ENCODE assay signal across 1 cellular context in genomic region chr19:10501971-10502523, GRCh38.
TF ChIP-seq lines count a peak whose summit lies in the region.

No MANE protein-coding gene starts in this region.

TF ChIP-seq in GM12878, 131 proteins besides CTCF, POLR2A, EP300 and RAD21 (continued from another document):
- TF ChIP-seq, protein P1, sequence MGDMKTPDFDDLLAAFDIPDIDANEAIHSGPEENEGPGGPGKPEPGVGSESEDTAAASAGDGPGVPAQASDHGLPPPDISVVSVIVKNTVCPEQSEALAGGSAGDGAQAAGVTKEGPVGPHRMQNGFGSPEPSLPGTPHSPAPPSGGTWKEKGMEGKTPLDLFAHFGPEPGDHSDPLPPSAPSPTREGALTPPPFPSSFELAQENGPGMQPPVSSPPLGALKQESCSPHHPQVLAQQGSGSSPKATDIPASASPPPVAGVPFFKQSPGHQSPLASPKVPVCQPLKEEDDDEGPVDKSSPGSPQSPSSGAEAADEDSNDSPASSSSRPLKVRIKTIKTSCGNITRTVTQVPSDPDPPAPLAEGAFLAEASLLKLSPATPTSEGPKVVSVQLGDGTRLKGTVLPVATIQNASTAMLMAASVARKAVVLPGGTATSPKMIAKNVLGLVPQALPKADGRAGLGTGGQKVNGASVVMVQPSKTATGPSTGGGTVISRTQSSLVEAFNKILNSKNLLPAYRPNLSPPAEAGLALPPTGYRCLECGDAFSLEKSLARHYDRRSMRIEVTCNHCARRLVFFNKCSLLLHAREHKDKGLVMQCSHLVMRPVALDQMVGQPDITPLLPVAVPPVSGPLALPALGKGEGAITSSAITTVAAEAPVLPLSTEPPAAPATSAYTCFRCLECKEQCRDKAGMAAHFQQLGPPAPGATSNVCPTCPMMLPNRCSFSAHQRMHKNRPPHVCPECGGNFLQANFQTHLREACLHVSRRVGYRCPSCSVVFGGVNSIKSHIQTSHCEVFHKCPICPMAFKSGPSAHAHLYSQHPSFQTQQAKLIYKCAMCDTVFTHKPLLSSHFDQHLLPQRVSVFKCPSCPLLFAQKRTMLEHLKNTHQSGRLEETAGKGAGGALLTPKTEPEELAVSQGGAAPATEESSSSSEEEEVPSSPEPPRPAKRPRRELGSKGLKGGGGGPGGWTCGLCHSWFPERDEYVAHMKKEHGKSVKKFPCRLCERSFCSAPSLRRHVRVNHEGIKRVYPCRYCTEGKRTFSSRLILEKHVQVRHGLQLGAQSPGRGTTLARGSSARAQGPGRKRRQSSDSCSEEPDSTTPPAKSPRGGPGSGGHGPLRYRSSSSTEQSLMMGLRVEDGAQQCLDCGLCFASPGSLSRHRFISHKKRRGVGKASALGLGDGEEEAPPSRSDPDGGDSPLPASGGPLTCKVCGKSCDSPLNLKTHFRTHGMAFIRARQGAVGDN (IDR thresholded peaks at IDR 0.05) = peak; percentile 42
- TF ChIP-seq PML (IDR thresholded peaks at IDR 0.05; ENCODE audit: low read length) (no peak), BCL11A (IDR thresholded peaks at IDR 0.05; ENCODE audit: low read depth, low read length) (no peak), TCF3 (IDR thresholded peaks at IDR 0.05; ENCODE audit: borderline replicate concordance, insufficient read depth, low read depth, low read length) (no peak), NBN (IDR thresholded peaks at IDR 0.05) (peak; percentile 50; the same call in 1 of the 2 replicates), PAX5 (IDR thresholded peaks at IDR 0.05; ENCODE audit: borderline replicate concordance, low read depth, low read length) (peak; percentile 34; the same call in 1 of the 2 replicates), SMAD1 (IDR thresholded peaks at IDR 0.05; ENCODE audit: low read depth, partially characterized antibody) (no peak), IRF5 (IDR thresholded peaks at IDR 0.05; ENCODE audit: borderline replicate concordance) (no peak), NRF1 (conservative IDR thresholded peaks at IDR 0.05; ENCODE audit: low read depth, low read length) (peak; percentile 43), FOXM1 (IDR thresholded peaks at IDR 0.05; ENCODE audit: low read depth, low read length) (no peak), ATF2 (IDR thresholded peaks at IDR 0.05; ENCODE audit: low read length) (no peak), SIN3A (IDR thresholded peaks at IDR 0.05; ENCODE audit: low read depth, low read length) (peak; percentile 6; the same call in 1 of the 2 replicates), PKNOX1 (IDR thresholded peaks at IDR 0.05) (peak; percentile 14; the same call in 1 of the 2 replicates), SPI1 (IDR thresholded peaks at IDR 0.05; ENCODE audit: borderline replicate concordance, insufficient read depth, low read depth, low read length) (peak; percentile 62; the same call in 1 of the 2 replicates), CHD4 (IDR thresholded peaks at IDR 0.05) (no peak), MTA2 (IDR thresholded peaks at IDR 0.05; ENCODE audit: low read depth) (peak; percentile 33; the same call in 1 of the 2 replicates), HDGF (IDR thresholded peaks at IDR 0.05) (peak; percentile 55; the same call in 1 of the 2 replicates), JUNB (IDR thresholded peaks at IDR 0.05) (no peak)
TF ChIP-seq in GM12878: peak in this region for 9.
